ENCODE assay signal across 14 cellular contexts in genomic region chr2:233250568-233250967, GRCh38. TPM values are rescaled to one million over a fixed set of nuclear protein-coding genes. Genes with fewer than 3 reads are reported as not detected.
DNase-seq lines count a peak whose midpoint lies in the region; ATAC-seq, FAIRE-seq and TF ChIP-seq lines count a peak whose summit lies in the region.
"Had no signal": no experiment of that assay in that cellular context is flagged by ENCODE, and none has a peak within 500 bp of the region (broad histone marks: within the 10 kb centered on the region; RNA-seq: fewer than 3 reads in every experiment).

No MANE protein-coding gene starts in this region.

- no peak for TF ChIP-seq POLR2A in breast epithelium (IDR thresholded peaks at IDR 0.05)
- no peak for TF ChIP-seq POLR2A in testis (IDR thresholded peaks at IDR 0.05)

- H2AFZ ChIP-seq in keratinocyte (ENCODE audit: control insufficient read depth, low read length), result peak overlapping the region; percentile 78
- no peak overlapping the region; the same call in 1 of the 2 replicates for H2AFZ ChIP-seq in PC-3 (ENCODE audit: low read length)

- no peaks in the 10 kb centered on the region for H3K9me3 ChIP-seq in breast epithelium
- H3K9me3 ChIP-seq in keratinocyte (ENCODE audit: control insufficient read depth, low read depth, low read length), result no peaks in the 10 kb centered on the region
- H3K9me3 ChIP-seq in testis, result no peaks in the 10 kb centered on the region
- H3K9me3 ChIP-seq in PC-3 (ENCODE audit: low read length), result no peaks in the 10 kb centered on the region
- H3K9me3 ChIP-seq: BE2C, HAP-1, pancreas had no signal

- H3F3A ChIP-seq in PC-3 (ENCODE audit: low read length, unreplicated experiment), result peaks cover 8% of the 10 kb centered on the region

- H3K9ac ChIP-seq in keratinocyte (ENCODE audit: control insufficient read depth, extremely low read depth, insufficient read depth, low read length) (no peak overlapping the region), PC-3 (ENCODE audit: low read length) (no peak overlapping the region)

- no TSS peak for BruUV-seq in MCF 10A (replicated peaks; lab: Mats Ljungman, UMichigan)
- BruUV-seq in PC-3 (replicated peaks; lab: Mats Ljungman, UMichigan), result no TSS peak

- no peaks in the 10 kb centered on the region for H3K9me1 ChIP-seq in keratinocyte (ENCODE audit: control insufficient read depth, extremely low read depth, insufficient read depth, low read length)

- no peaks in the 10 kb centered on the region for H3K36me3 ChIP-seq in breast epithelium
- peaks cover 0 to 3% of the 10 kb centered on the region in 2 experiments for H3K36me3 ChIP-seq in keratinocyte (ENCODE audit: control insufficient read depth in 2 of 2, extremely low read depth in 1 of 2, insufficient read depth in 2 of 2, low read length in 2 of 2)
- no peaks in the 10 kb centered on the region for H3K36me3 ChIP-seq in testis (ENCODE audit: low read depth, missing control alignments)
- H3K36me3 ChIP-seq in PC-3 (ENCODE audit: low read depth, low read length), result peaks cover 25% of the 10 kb centered on the region
- H3K36me3 ChIP-seq: BE2C, pancreas had no signal

- H3K27me3 Mint-ChIP-seq in MCF 10A (ENCODE audit: insufficient read depth, unreplicated experiment), result no peaks in the 10 kb centered on the region
- no peaks in the 10 kb centered on the region for H3K27me3 Mint-ChIP-seq in activated CD4-positive, alpha-beta memory T cell treated with anti-CD3 and anti-CD28 coated beads, Interleukin-2, amount 10 ng/mL, durations not matched to agents 7 days and 5 days

- intact Hi-C loops in MCF 10A (cut with micrococcal nuclease) (loop anchor here (5.0 kb wide), 1 partner anchor 198 kb away; no protein-coding TSS in a partner anchor), breast epithelium (cut with DNase I; ENCODE audit: low total_unique reads) (no loop called here), testis (cut with DNase I; ENCODE audit: low total_unique reads) (loop anchor here (5.0 to 10.0 kb wide), 2 partner anchors 398 to 646 kb away; no protein-coding TSS in a partner anchor), PC-3 (cut with micrococcal nuclease) (loop anchor here (2.0 to 10.0 kb wide), 5 partner anchors 194 to 643 kb away; no protein-coding TSS in a partner anchor)

- H3K4me1 ChIP-seq in breast epithelium (peaks cover 0 to 8% of the 10 kb centered on the region in 2 donors), keratinocyte (ENCODE audit: control insufficient read depth, extremely low read depth, insufficient read depth, low read length) (peaks cover 33% of the 10 kb centered on the region), testis (peaks cover 10% of the 10 kb centered on the region), PC-3 (ENCODE audit: insufficient read depth, low read length) (peaks cover 55% of the 10 kb centered on the region)
- H3K4me1 ChIP-seq: BE2C had no signal

- FAIRE-seq in keratinocyte (lab: Jason Lieb, UNC), result no peak
- FAIRE-seq: bronchial epithelial cell, pancreas had no signal

- no peak for DNase-seq in MCF 10A (ENCODE audit: unreplicated experiment)
- DNase-seq in breast epithelium (ENCODE audit: low spot score in 2 of 2), result no peak
- no peak for DNase-seq in activated CD4-positive, alpha-beta memory T cell treated with anti-CD3 and anti-CD28 coated beads, Interleukin-2, amount 10 ng/mL, durations not matched to agents 7 days and 5 days
- DNase-seq in keratinocyte (ENCODE audit: low read depth, low spot score), result no peak
- no peak for DNase-seq in testis
- DNase-seq in HUDEP-2 (lab: John Stamatoyannopoulos, UW; ENCODE audit: unreplicated experiment in 76 of 76), result no peak
- DNase-seq in PC-3, result no peak
- DNase-seq: NCI-H226 had no signal

- peaks cover 41% of the 10 kb centered on the region for H3K79me2 ChIP-seq in keratinocyte (ENCODE audit: control insufficient read depth, insufficient read depth, low read length)
- H3K79me2 ChIP-seq in PC-3 (ENCODE audit: low read length), result peaks cover 41% of the 10 kb centered on the region

- dilution Hi-C loops in keratinocyte (cut with MboI; ENCODE audit: extremely low pct_ligation_motif_present, low sequenced_read_pairs), result no loop called here

- 77 to 85% methylated on average over 9 of the region's 9 CpGs for WGBS in testis, 2 donors

- H3K36me3 Mint-ChIP-seq in MCF 10A (ENCODE audit: insufficient read depth, unreplicated experiment), result no peaks in the 10 kb centered on the region
- H3K36me3 Mint-ChIP-seq in activated CD4-positive, alpha-beta memory T cell treated with anti-CD3 and anti-CD28 coated beads, Interleukin-2, amount 10 ng/mL, durations not matched to agents 7 days and 5 days (ENCODE audit: low read depth), result peaks cover 30% of the 10 kb centered on the region

- H3K4me3 ChIP-seq in breast epithelium, result no peak overlapping the region
- H3K4me3 ChIP-seq in keratinocyte (ENCODE audit: control insufficient read depth in 2 of 3, extremely low read depth in 1 of 3, insufficient read depth in 2 of 3, low read depth in 1 of 3, low read length in 3 of 3), result no peak overlapping the region
- H3K4me3 ChIP-seq in testis, result no peak overlapping the region
- no peak overlapping the region for H3K4me3 ChIP-seq in PC-3 (ENCODE audit: low read length)

- H3K4me2 ChIP-seq in keratinocyte (ENCODE audit: control insufficient read depth, extremely low read depth, insufficient read depth, low read depth, low read length) (no peak overlapping the region), PC-3 (ENCODE audit: low read length) (no peak overlapping the region)

- POLR2A ChIA-PET in MCF 10A (lab: Yijun Ruan, JAX) (interaction anchor here (0.9 to 3.8 kb wide), 6 partner anchors 8 to 472 kb away, joined by 3 to 24 read pairs (median 6); no protein-coding TSS in a partner anchor), PC-3 (lab: Charles Lee; ENCODE audit: unreplicated experiment) (no interaction called here)
- POLR2A ChIA-PET in activated CD4-positive, alpha-beta memory T cell treated with anti-CD3 and anti-CD28 coated beads, Interleukin-2, amount 10 ng/mL, durations not matched to agents 7 days and 5 days (lab: Charles Lee), result interaction anchor here (0.9 to 5.3 kb wide), 15 partner anchors 8 to 189 kb away, joined by 3 to 56 read pairs (median 5); partner anchors contain the start of gene INPP5D

- H3K9me3 Mint-ChIP-seq in MCF 10A (ENCODE audit: unreplicated experiment), result no peaks in the 10 kb centered on the region
- no peaks in the 10 kb centered on the region for H3K9me3 Mint-ChIP-seq in activated CD4-positive, alpha-beta memory T cell treated with anti-CD3 and anti-CD28 coated beads, Interleukin-2, amount 10 ng/mL, durations not matched to agents 7 days and 5 days

- peak overlapping the region; percentile 74 for H3K27ac Mint-ChIP-seq in MCF 10A (ENCODE audit: low read depth, unreplicated experiment)
- peak overlapping the region; percentile 95 for H3K27ac Mint-ChIP-seq in activated CD4-positive, alpha-beta memory T cell treated with anti-CD3 and anti-CD28 coated beads, Interleukin-2, amount 10 ng/mL, durations not matched to agents 7 days and 5 days

- peaks cover 7% of the 10 kb centered on the region for H4K20me1 ChIP-seq in keratinocyte (ENCODE audit: control insufficient read depth, extremely low read depth, insufficient read depth, low read length)
- H4K20me1 ChIP-seq in PC-3 (ENCODE audit: low read length), result peaks cover 30% of the 10 kb centered on the region

- TF ChIP-seq CTCF in MCF 10A (IDR thresholded peaks at IDR 0.05; ENCODE audit: unreplicated experiment) (no peak), breast epithelium (IDR thresholded peaks at IDR 0.05) (no peak), keratinocyte (optimal IDR thresholded peaks at IDR 0.05 in 1 of 3, IDR thresholded peaks at IDR 0.05 in 1 of 3, conservative IDR thresholded peaks at IDR 0.05 in 1 of 3; ENCODE audit: extremely low read depth in 1 of 3, insufficient read depth in 2 of 3, low read length in 3 of 3) (no peak), testis (IDR thresholded peaks at IDR 0.05) (no peak), PC-3 (conservative IDR thresholded peaks at IDR 0.05; ENCODE audit: low read depth, low read length) (no peak)

- ATAC-seq in GM18858 (IDR thresholded peaks at IDR 0.05; ENCODE audit: unreplicated experiment) (no peak), PC-3 (no peak)

- no peak overlapping the region for H3K27ac ChIP-seq in breast epithelium
- H3K27ac ChIP-seq in keratinocyte (ENCODE audit: control insufficient read depth, insufficient read depth, low read length), result no peak overlapping the region
- H3K27ac ChIP-seq in testis, result peak overlapping the region; percentile 73 to 85
- H3K27ac ChIP-seq in PC-3 (ENCODE audit: low read length), result no peak overlapping the region

- no peaks in the 10 kb centered on the region for H3K27me3 ChIP-seq in breast epithelium
- no peaks in the 10 kb centered on the region for H3K27me3 ChIP-seq in keratinocyte (ENCODE audit: control insufficient read depth, extremely low read depth, insufficient read depth, low read length)
- no peaks in the 10 kb centered on the region for H3K27me3 ChIP-seq in testis
- H3K27me3 ChIP-seq in PC-3 (ENCODE audit: low read length), result no peaks in the 10 kb centered on the region
- H3K27me3 ChIP-seq: BE2C, pancreas had no signal

- H3K4me3 Mint-ChIP-seq in MCF 10A (ENCODE audit: unreplicated experiment), result peak overlapping the region; percentile 86
- H3K4me3 Mint-ChIP-seq in activated CD4-positive, alpha-beta memory T cell treated with anti-CD3 and anti-CD28 coated beads, Interleukin-2, amount 10 ng/mL, durations not matched to agents 7 days and 5 days, result peak overlapping the region; percentile 87

- peaks cover 25% of the 10 kb centered on the region for H3K4me1 Mint-ChIP-seq in MCF 10A (ENCODE audit: insufficient read depth, unreplicated experiment)
- H3K4me1 Mint-ChIP-seq in activated CD4-positive, alpha-beta memory T cell treated with anti-CD3 and anti-CD28 coated beads, Interleukin-2, amount 10 ng/mL, durations not matched to agents 7 days and 5 days, result peaks cover 68% of the 10 kb centered on the region

- H3K9me2 ChIP-seq in PC-3 (replicated peaks; ENCODE audit: low read length), result no peaks in the 10 kb centered on the region

- CTCF ChIA-PET in MCF 10A (lab: Yijun Ruan, JAX), result interaction anchor here (0.6 to 4.5 kb wide), 32 partner anchors 9 to 639 kb away, joined by 3 to 23 read pairs (median 4); no protein-coding TSS in a partner anchor
- CTCF ChIA-PET in activated CD4-positive, alpha-beta memory T cell treated with anti-CD3 and anti-CD28 coated beads, Interleukin-2, amount 10 ng/mL, durations not matched to agents 7 days and 5 days (lab: Charles Lee), result interaction anchor here (0.8 to 4.7 kb wide), 24 partner anchors 9 to 441 kb away, joined by 3 to 86 read pairs (median 5); partner anchors contain the start of gene INPP5D
- CTCF ChIA-PET in PC-3 (lab: Charles Lee), result no interaction called here

RNA-seq across cellular contexts. Expression of gene ATG16L1, which starts 0.9 kb away (rescaled TPM):
- total RNA-seq in MCF 10A (2022) (26.4 and 28.7 TPM in 2 replicates), breast epithelium (10 to 100 TPM; 19.5 to 61.9 (median 46.0) TPM), testis (10 to 100 TPM; 47.2 to 53.1 TPM), PC-3 (2014; rRNA removed) (126 and 173 TPM in 2 replicates)
- total RNA-seq in activated CD4-positive, alpha-beta memory T cell treated with anti-CD3 and anti-CD28 coated beads, Interleukin-2, amount 10 ng/mL, durations not matched to agents 7 days and 5 days, result 10 to 100 TPM; 55.9 to 58.9 TPM
- polyA plus RNA-seq in keratinocyte (33.1 to 38.5 TPM (median 34.1 TPM) in 3 replicates), testis (ENCODE audit: insufficient read depth, low read depth, low replicate concordance) (37.3 TPM)
- polyA plus RNA-seq in keratinocyte (2011; ENCODE audit: low read depth), result 58.1 TPM
- polyA plus RNA-seq in keratinocyte (2011; cell fraction: cytosol; rRNA removed), result 19.5 and 25.4 TPM in 2 replicates
- polyA plus RNA-seq in keratinocyte (2011; cell fraction: nucleus; rRNA removed), result 58.8 and 70.9 TPM in 2 replicates
- 17.9 and 20.1 TPM in 2 replicates for polyA plus RNA-seq in keratinocyte (2012; ENCODE audit: low replicate concordance)
- 15.5 to 42.1 TPM (median 21.1 TPM) in 3 replicates for polyA minus RNA-seq in keratinocyte
- 26.1 TPM for polyA minus RNA-seq in keratinocyte (2011; cell fraction: cytosol; rRNA and poly(A)+ RNA removed)
- 30.6 and 41.3 TPM in 2 replicates for polyA minus RNA-seq in keratinocyte (2011; cell fraction: nucleus; rRNA and poly(A)+ RNA removed)

RNA-seq across cellular contexts. Expression of gene SAG, which starts 57.0 kb away (rescaled TPM):
- total RNA-seq in MCF 10A (2022) (not detected in 2 replicates), breast epithelium (not detected), testis (10 to 100 TPM in 1 of 2 donors, 1 to 10 TPM in 1; 5.1 to 10.2 TPM), PC-3 (2014; rRNA removed) (0.17 TPM in 1 of 2 replicates, not detected in the other)
- under 1 TPM in 1 of 2 experiments, not detected in 1; 0.10 TPM for total RNA-seq in activated CD4-positive, alpha-beta memory T cell treated with anti-CD3 and anti-CD28 coated beads, Interleukin-2, amount 10 ng/mL, durations not matched to agents 7 days and 5 days
- polyA plus RNA-seq in keratinocyte (not detected in 3 replicates), testis (ENCODE audit: insufficient read depth, low read depth, low replicate concordance) (25.6 TPM)
- not detected for polyA plus RNA-seq in keratinocyte (2011; ENCODE audit: low read depth)
- not detected in 2 replicates for polyA plus RNA-seq in keratinocyte (2011; cell fraction: cytosol; rRNA removed)
- polyA plus RNA-seq in keratinocyte (2011; cell fraction: nucleus; rRNA removed), result 0.16 TPM in 1 of 2 replicates, not detected in the other
- polyA plus RNA-seq in keratinocyte (2012; ENCODE audit: low replicate concordance), result not detected in 2 replicates
- not detected in 3 replicates for polyA minus RNA-seq in keratinocyte
- not detected for polyA minus RNA-seq in keratinocyte (2011; cell fraction: cytosol; rRNA and poly(A)+ RNA removed)
- polyA minus RNA-seq in keratinocyte (2011; cell fraction: nucleus; rRNA and poly(A)+ RNA removed), result not detected in 2 replicates
- total RNA-seq: bronchial epithelial cell, pancreas, subcutaneous adipose tissue had no signal
- polyA plus RNA-seq: pancreas had no signal

Comparison
In these comparisons a context has a peak if more than half of its experiments do, and no peak if none do; other contexts are left out.
1. H3K27ac ChIP-seq: peak in testis (2 of 2); none in breast epithelium (0 of 2), keratinocyte (single experiment) and PC-3 (single experiment).